1 cellular context compared by ENCODE assay signal in genomic region chr6:157108923-157109322, GRCh38.
TF ChIP-seq lines count a peak whose summit lies in the region.

No MANE protein-coding gene starts in this region.

TF ChIP-seq in A549, 52 proteins besides CTCF, POLR2A, EP300 and RAD21 (continued from another document):
- TF ChIP-seq PBX3 (IDR thresholded peaks at IDR 0.05), result no peak
- no peak for TF ChIP-seq KDM5A (IDR thresholded peaks at IDR 0.05)
